Comparison of ENCODE assay signal across 12 cellular contexts in genomic region chr2:204051476-204051875, GRCh38.
DNase-seq lines count a peak whose midpoint lies in the region; ATAC-seq and TF ChIP-seq lines count a peak whose summit lies in the region.
"Had no signal": no experiment of that assay in that cellular context is flagged by ENCODE, and none has a peak within 500 bp of the region (broad histone marks: within the 10 kb centered on the region; RNA-seq: fewer than 3 reads in every experiment).

No MANE protein-coding gene starts in this region.

- WGBS in iPS DF 6.9 (ENCODE audit: insufficient coverage, insufficient read length), result no CpG with 5 or more reads among the region's 4 CpGs

- ATAC-seq in T-helper 17 cell (peak; percentile 50), GM19395 (IDR thresholded peaks at IDR 0.05; ENCODE audit: unreplicated experiment) (no peak)

- POLR2A ChIA-PET in CD4-positive, alpha-beta memory T cell (lab: Charles Lee; ENCODE audit: partially characterized antibody), result interaction anchor here (0.7 to 1.7 kb wide), 6 partner anchors 10 to 119 kb away, joined by 3 to 9 read pairs (median 4); no protein-coding TSS in a partner anchor

- peaks cover 9 to 16% (median 12%) of the 10 kb centered on the region in 4 donors for H3K4me1 Mint-ChIP-seq in CD4-positive, alpha-beta memory T cell
- H3K4me1 Mint-ChIP-seq in HFFc6 (ENCODE audit: low read depth) (no peaks in the 10 kb centered on the region), T-helper 17 cell (peaks cover 12% of the 10 kb centered on the region)

- no peaks in the 10 kb centered on the region for H3K9me3 Mint-ChIP-seq in CD4-positive, alpha-beta memory T cell
- H3K9me3 Mint-ChIP-seq in HFFc6, result no peaks in the 10 kb centered on the region

- intact Hi-C loops in CD4-positive, alpha-beta memory T cell (cut with micrococcal nuclease), result loop anchor here (1.0 to 2.0 kb wide), 2 partner anchors 27 to 122 kb away; no protein-coding TSS in a partner anchor

- H3K36me3 Mint-ChIP-seq in CD4-positive, alpha-beta memory T cell, result no peaks in the 10 kb centered on the region
- H3K36me3 Mint-ChIP-seq in HFFc6 (ENCODE audit: low read depth), result no peaks in the 10 kb centered on the region
- H3K36me3 Mint-ChIP-seq in T-helper 17 cell (ENCODE audit: low read depth), result no peaks in the 10 kb centered on the region

- no peaks in the 10 kb centered on the region for H3K36me3 ChIP-seq in CD4-positive, alpha-beta memory T cell (ENCODE audit: insufficient read depth, low read length)
- no peaks in the 10 kb centered on the region for H3K36me3 ChIP-seq in iPS DF 6.9 (ENCODE audit: control insufficient read depth, insufficient read depth, low read length)

- no peak overlapping the region for H3K4me3 Mint-ChIP-seq in CD4-positive, alpha-beta memory T cell
- H3K4me3 Mint-ChIP-seq in HFFc6 (no peak overlapping the region), T-helper 17 cell (no peak overlapping the region)

- peak; percentile 53; the same call in 1 of the 2 replicates for TF ChIP-seq CTCF in HFFc6 (IDR thresholded peaks at IDR 0.05)

- H3K27me3 Mint-ChIP-seq in CD4-positive, alpha-beta memory T cell, result peaks cover 0 to 1% of the 10 kb centered on the region in 2 donors
- H3K27me3 Mint-ChIP-seq in HFFc6 (ENCODE audit: insufficient read depth) (peaks cover 12% of the 10 kb centered on the region; the same call in 1 of the 2 replicates), T-helper 17 cell (peaks cover 5% of the 10 kb centered on the region)

- H3K9me3 ChIP-seq in CD4-positive, alpha-beta memory T cell (ENCODE audit: control insufficient read depth in 1 of 2, low read length in 2 of 2), result no peaks in the 10 kb centered on the region
- H3K9me3 ChIP-seq in T-helper 17 cell (ENCODE audit: control insufficient read depth, low read length, poor library complexity, severe bottlenecking) (no peaks in the 10 kb centered on the region), iPS DF 6.9 (ENCODE audit: control insufficient read depth, insufficient read depth, low read length) (no peaks in the 10 kb centered on the region)

- H3K27ac ChIP-seq in CD4-positive, alpha-beta memory T cell (ENCODE audit: low read depth, low read length), result no peak overlapping the region
- no peak overlapping the region for H3K27ac ChIP-seq in iPS DF 6.9 (ENCODE audit: low read length)
- H3K27ac ChIP-seq: SK-N-MC had no signal

- no peak overlapping the region for H3K27ac Mint-ChIP-seq in CD4-positive, alpha-beta memory T cell
- H3K27ac Mint-ChIP-seq in HFFc6, result no peak overlapping the region
- no peak overlapping the region for H3K27ac Mint-ChIP-seq in T-helper 17 cell

- peak in 4 of 5 donors; percentile 14 to 39 (median 27) for DNase-seq in CD4-positive, alpha-beta memory T cell
- DNase-seq in HFFc6 (no peak), T-helper 17 cell (no peak), iPS DF 6.9 (ENCODE audit: low read depth, low spot score) (peak; percentile 11), NCI-H128 (lab: John Stamatoyannopoulos, UW; ENCODE audit: unreplicated experiment) (no peak), NCI-H1436 (lab: John Stamatoyannopoulos, UW) (no peak), HCEC 1CT (no peak)
- DNase-seq: DMS79 treated with DMSO at 0.1 percent for 48 hours, NCI-H2171 treated with DMSO at 0.1 percent for 48 hours, nucleus accumbens had no signal

- peaks cover 15% of the 10 kb centered on the region for H3K4me1 ChIP-seq in CD4-positive, alpha-beta memory T cell (ENCODE audit: insufficient read depth, low read length)
- no peaks in the 10 kb centered on the region for H3K4me1 ChIP-seq in iPS DF 6.9 (ENCODE audit: control insufficient read depth, insufficient read depth, low read length)

- CTCF ChIA-PET in CD4-positive, alpha-beta memory T cell (lab: Charles Lee; ENCODE audit: partially characterized antibody), result interaction anchor here (0.7 to 9.2 kb wide), 29 partner anchors 8 to 154 kb away, joined by 3 to 91 read pairs (median 6); partner anchors contain the start of gene ICOS

- no peak overlapping the region for H3K4me3 ChIP-seq in CD4-positive, alpha-beta memory T cell (ENCODE audit: low read length in 2 of 2)
- H3K4me3 ChIP-seq in iPS DF 6.9 (ENCODE audit: low read length), result no peak overlapping the region
- H3K4me3 ChIP-seq: SK-N-MC had no signal

- H3K27me3 ChIP-seq in CD4-positive, alpha-beta memory T cell (ENCODE audit: insufficient read depth, low read length), result no peaks in the 10 kb centered on the region
- no peaks in the 10 kb centered on the region for H3K27me3 ChIP-seq in iPS DF 6.9 (ENCODE audit: control insufficient read depth, insufficient read depth, low read length)

Comparison
In these comparisons a context has a peak if more than half of its experiments do, and no peak if none do; other contexts are left out.
1. DNase-seq: peak in CD4-positive, alpha-beta memory T cell (4 of 5) and iPS DF 6.9 (single experiment); none in HFFc6 (single experiment), T-helper 17 cell (0 of 3), NCI-H128 (single experiment), NCI-H1436 (single experiment) and HCEC 1CT (single experiment).